In the genomic region with DNA sequence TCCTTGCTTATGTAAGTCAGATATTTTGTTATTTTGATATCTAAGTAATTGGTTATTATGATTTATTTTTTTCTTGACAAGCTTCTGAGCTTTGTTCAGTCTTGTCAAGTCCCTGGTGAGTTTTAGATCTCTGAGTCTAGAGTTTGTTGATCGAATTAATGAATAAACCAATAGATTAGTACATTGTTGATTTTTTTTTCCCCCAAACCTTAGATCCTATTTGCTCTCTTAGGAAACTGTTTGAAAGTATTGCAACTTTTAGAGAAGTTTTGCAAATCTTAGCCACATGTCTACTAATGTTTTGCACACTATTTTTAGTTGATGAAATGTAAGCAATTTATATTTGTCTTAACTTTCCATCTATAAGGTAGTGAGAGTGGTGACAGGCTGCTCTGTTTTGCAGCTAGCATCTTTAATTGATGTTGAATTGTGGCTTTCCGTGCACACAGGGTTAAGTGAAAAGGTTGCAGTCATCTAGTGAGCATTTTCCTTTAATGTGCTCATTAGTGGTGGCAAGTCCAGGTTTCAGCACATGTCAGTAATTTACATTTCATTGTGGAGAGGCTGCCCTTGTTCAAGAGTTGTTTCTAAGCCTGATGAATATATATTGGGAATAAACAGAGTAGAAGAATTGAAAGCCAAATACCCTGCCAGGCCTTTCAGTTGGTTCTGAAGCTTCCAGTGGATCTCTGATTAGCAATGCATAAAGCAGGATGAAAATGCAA, we compare ENCODE assay signal across 16 cellular contexts.
"Had no signal": no experiment of that assay in that cellular context is flagged by ENCODE, and none has a peak within 500 bp of the region (broad histone marks: within the 10 kb centered on the region; RNA-seq: fewer than 3 reads in every experiment).

No MANE protein-coding gene starts in this region.

- H3K36me3 ChIP-seq: upper lobe of left lung had no signal

- H3K27ac Mint-ChIP-seq: activated CD4-positive, alpha-beta T cell treated with anti-CD3 and anti-CD28 coated beads for 36 hours; activated CD8-positive, alpha-beta T cell treated with anti-CD3 and anti-CD28 coated beads for 36 hours; immature natural killer cell; naive thymus-derived CD4-positive, alpha-beta T cell had no signal

- H3K9me3 ChIP-seq: upper lobe of left lung had no signal

- ATAC-seq: activated CD4-positive, alpha-beta T cell treated with anti-CD3 and anti-CD28 coated beads for 36 hours; activated CD8-positive, alpha-beta T cell treated with anti-CD3 and anti-CD28 coated beads for 36 hours; naive thymus-derived CD4-positive, alpha-beta T cell had no signal

- H3K4me2 ChIP-seq: hepatocyte had no signal

- H3K4me3 Mint-ChIP-seq: activated CD4-positive, alpha-beta T cell treated with anti-CD3 and anti-CD28 coated beads for 36 hours; activated CD8-positive, alpha-beta T cell treated with anti-CD3 and anti-CD28 coated beads for 36 hours; immature natural killer cell; naive thymus-derived CD4-positive, alpha-beta T cell had no signal

- FAIRE-seq: astrocyte, colon had no signal

- DNase-seq: activated CD4-positive, alpha-beta T cell treated with anti-CD3 and anti-CD28 coated beads for 36 hours; activated CD8-positive, alpha-beta memory T cell treated with anti-CD3 and anti-CD28 coated beads, Interleukin-2, amount 50 U/mL, for 48 hours; activated CD8-positive, alpha-beta T cell treated with anti-CD3 and anti-CD28 coated beads for 36 hours; effector CD8-positive, alpha-beta T cell; immature natural killer cell; naive thymus-derived CD4-positive, alpha-beta T cell; occipital lobe; stimulated activated CD4-positive, alpha-beta T cell treated with anti-CD3 and anti-CD28 coated beads, Interleukin-12 subunit alpha, Interleukin-12 subunit beta, amount 100 ng/mL, for 4 hours; stimulated activated naive CD4-positive, alpha-beta T cell treated with Interleukin-2 at 50 U/mL for 16 hours; T-helper 1 cell; upper lobe of left lung had no signal

- H3K9me3 Mint-ChIP-seq: immature natural killer cell had no signal

- H2AFZ ChIP-seq: hepatocyte had no signal

- H3K27me3 Mint-ChIP-seq: activated CD4-positive, alpha-beta T cell treated with anti-CD3 and anti-CD28 coated beads for 36 hours; activated CD8-positive, alpha-beta T cell treated with anti-CD3 and anti-CD28 coated beads for 36 hours; naive thymus-derived CD4-positive, alpha-beta T cell had no signal

- H3K27me3 ChIP-seq: hepatocyte, upper lobe of left lung had no signal

- H3K27ac ChIP-seq: hepatocyte, upper lobe of left lung, VCaP had no signal

- H3K4me3 ChIP-seq: hepatocyte, lung, upper lobe of left lung had no signal

- H3K4me1 Mint-ChIP-seq: activated CD4-positive, alpha-beta T cell treated with anti-CD3 and anti-CD28 coated beads for 36 hours; immature natural killer cell had no signal
